Comparison of ENCODE assay signal across 27 cellular contexts in the genomic region with DNA sequence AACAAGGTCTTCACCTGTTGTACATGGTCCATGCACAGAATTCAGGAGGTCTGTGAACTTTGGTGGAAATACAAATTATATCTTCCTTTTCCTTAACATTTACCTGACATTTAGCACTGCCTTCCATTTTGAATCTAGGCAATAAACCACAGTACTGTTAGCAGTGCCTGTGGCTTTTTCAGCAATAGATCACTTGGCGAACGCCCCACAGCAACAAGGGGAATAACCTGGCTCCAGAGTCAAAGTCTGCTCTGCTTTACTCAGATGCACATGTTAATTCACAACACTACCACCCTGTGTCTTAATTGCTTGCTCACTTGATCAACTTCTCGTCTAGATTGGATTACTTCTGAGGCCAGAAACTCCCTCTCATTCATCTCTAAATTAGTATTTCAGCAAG.
"Had no signal": no experiment of that assay in that cellular context is flagged by ENCODE, and none has a peak within 500 bp of the region (broad histone marks: within the 10 kb centered on the region; RNA-seq: fewer than 3 reads in every experiment).

No MANE protein-coding gene starts in this region.

- H3K4me3 ChIP-seq: colonic mucosa, esophagus squamous epithelium, gastrocnemius medialis, heart right ventricle, left ventricle myocardium inferior, lower lobe of right lung, mucosa of descending colon had no signal

- H3K36me3 ChIP-seq: colonic mucosa, esophagus squamous epithelium, gastrocnemius medialis, heart right ventricle, left ventricle myocardium inferior, lower lobe of right lung had no signal

- H3K4me1 Mint-ChIP-seq: mesothelial cell of epicardium had no signal

- H3K27me3 ChIP-seq: colonic mucosa, gastrocnemius medialis had no signal

- DNase-seq: colonic mucosa; cortex of kidney; effector CD8-positive, alpha-beta T cell; effector memory CD8-positive, alpha-beta T cell; endodermal cell; erythroblast; esophagus squamous epithelium; foreskin fibroblast; foreskin melanocyte; gastrocnemius medialis; glutamatergic neuron; head of caudate nucleus; heart right ventricle; hippocampal formation; left cardiac atrium; left ventricle myocardium inferior; lower lobe of right lung; mesenchymal stem cell; mucosa of descending colon; naive B cell had no signal

- H3K27ac ChIP-seq: colonic mucosa, epithelial cell of prostate, esophagus squamous epithelium, gastrocnemius medialis, heart right ventricle, left ventricle myocardium inferior, lower lobe of right lung had no signal

- H3K4me1 ChIP-seq: colonic mucosa, esophagus squamous epithelium, gastrocnemius medialis, heart right ventricle, left ventricle myocardium inferior, lower lobe of right lung had no signal

- FAIRE-seq: endometrium, islet of Langerhans, keratinocyte had no signal

- ATAC-seq: effector memory CD8-positive, alpha-beta T cell; esophagus mucosa; gastrocnemius medialis; heart right ventricle; left cardiac atrium; lower lobe of right lung; mucosa of descending colon had no signal

- H3K9me3 ChIP-seq: colonic mucosa, mucosa of descending colon had no signal

- H3K4me3 Mint-ChIP-seq: dendritic cell treated with granulocyte-macrophage colony-stimulating factor and Interleukin-4, amounts not matched to agents 40 ng/mL and 50 ng/mL, for 4 days; effector memory CD8-positive, alpha-beta T cell; endodermal cell; mesothelial cell of epicardium; naive B cell had no signal

- H3K36me3 Mint-ChIP-seq: mesothelial cell of epicardium had no signal

- H3K27ac Mint-ChIP-seq: dendritic cell treated with granulocyte-macrophage colony-stimulating factor and Interleukin-4, amounts not matched to agents 40 ng/mL and 50 ng/mL, for 4 days; effector memory CD8-positive, alpha-beta T cell; endodermal cell; mesothelial cell of epicardium had no signal
